2 cellular contexts compared by ENCODE assay signal in genomic region chr1:23210963-23211362, GRCh38.
A peak's percentile ranks its signal among the peaks of the same experiment; 100 is the strongest.
TF ChIP-seq lines count a peak whose summit lies in the region.

No MANE protein-coding gene starts in this region.

TF ChIP-seq in A549, 52 proteins besides CTCF, POLR2A, EP300 and RAD21:
- TF ChIP-seq TP53 (CRISPR knock-in tag; IDR thresholded peaks at IDR 0.05) = no peak
- peak; percentile 40 for TF ChIP-seq ZFP36 (IDR thresholded peaks at IDR 0.05; ENCODE audit: borderline replicate concordance, partially characterized antibody)

TF ChIP-seq in K562, 482 proteins besides CTCF, POLR2A, EP300 and RAD21:
- TF ChIP-seq ZNF134 (CRISPR knock-in tag; conservative IDR thresholded peaks at IDR 0.05) (no peak), EHMT2 (IDR thresholded peaks at IDR 0.05) (no peak), MTA3 (IDR thresholded peaks at IDR 0.05; ENCODE audit: borderline replicate concordance) (no peak), TFE3 (CRISPR knock-in tag; IDR thresholded peaks at IDR 0.05) (no peak), USF1 (CRISPR knock-in tag; IDR thresholded peaks at IDR 0.05) (no peak), NEUROD1 (IDR thresholded peaks at IDR 0.05; ENCODE audit: borderline replicate concordance, low read depth, low read length, partially characterized antibody) (no peak), BCOR (IDR thresholded peaks at IDR 0.05) (peak; percentile 68), MAX (CRISPR knock-in tag; IDR thresholded peaks at IDR 0.05) (no peak), PML (IDR thresholded peaks at IDR 0.05; ENCODE audit: low read length) (no peak), RBM25 (IDR thresholded peaks at IDR 0.05; ENCODE audit: low read depth, low read length, severe bottlenecking) (peak; percentile 45)
TF ChIP-seq in K562: peak in this region for 2.
